8 cellular contexts compared by ENCODE assay signal in genomic region chr1:36576118-36576517, GRCh38.
A peak's percentile ranks its signal among the peaks of the same experiment; 100 is the strongest.
DNase-seq lines count a peak whose midpoint lies in the region; ATAC-seq and TF ChIP-seq lines count a peak whose summit lies in the region.

No MANE protein-coding gene starts in this region.

- no peaks in the 10 kb centered on the region for H3K9me3 Mint-ChIP-seq in CD8-positive, alpha-beta memory T cell
- H3K9me3 Mint-ChIP-seq in activated T-helper 17 cell treated with anti-CD3 and anti-CD28 coated beads, Interleukin-2, amount 50 U/mL, for 72 hours = no peaks in the 10 kb centered on the region
- H3K9me3 Mint-ChIP-seq in glutamatergic neuron (ENCODE audit: unreplicated experiment) = peaks cover 21% of the 10 kb centered on the region

- no peak overlapping the region for H3K4me3 ChIP-seq in CD8-positive, alpha-beta memory T cell (ENCODE audit: low read length)
- no peak overlapping the region for H3K4me3 ChIP-seq in prostate gland

- no peak overlapping the region for H3K4me3 Mint-ChIP-seq in CD8-positive, alpha-beta memory T cell
- no peak overlapping the region for H3K4me3 Mint-ChIP-seq in activated T-helper 17 cell treated with anti-CD3 and anti-CD28 coated beads, Interleukin-2, amount 50 U/mL, for 72 hours
- H3K4me3 Mint-ChIP-seq in glutamatergic neuron (ENCODE audit: unreplicated experiment) = no peak overlapping the region

- intact Hi-C loops in prostate gland (cut with DNase I) = loop anchor here (2.0 kb wide), 1 partner anchor 859 kb away; no protein-coding TSS in a partner anchor

- H3K36me3 ChIP-seq in CD8-positive, alpha-beta memory T cell (ENCODE audit: insufficient read depth, low read length) = no peaks in the 10 kb centered on the region
- no peaks in the 10 kb centered on the region for H3K36me3 ChIP-seq in prostate gland

- no peaks in the 10 kb centered on the region for H3K27me3 ChIP-seq in CD8-positive, alpha-beta memory T cell (ENCODE audit: insufficient read depth, low read length, poor library complexity, severe bottlenecking)
- H3K27me3 ChIP-seq in prostate gland (replicated peaks; ENCODE audit: insufficient read depth) = peaks cover 4% of the 10 kb centered on the region

- H3K36me3 Mint-ChIP-seq in CD8-positive, alpha-beta memory T cell = no peaks in the 10 kb centered on the region
- no peaks in the 10 kb centered on the region for H3K36me3 Mint-ChIP-seq in activated T-helper 17 cell treated with anti-CD3 and anti-CD28 coated beads, Interleukin-2, amount 50 U/mL, for 72 hours (ENCODE audit: low read depth)
- peaks cover 5% of the 10 kb centered on the region for H3K36me3 Mint-ChIP-seq in glutamatergic neuron (ENCODE audit: unreplicated experiment)

- TF ChIP-seq CTCF in glutamatergic neuron (IDR thresholded peaks at IDR 0.05; ENCODE audit: partially characterized antibody, unreplicated experiment) (peak; percentile 73), prostate gland (IDR thresholded peaks at IDR 0.05) (peak; percentile 18 to 59 (median 51))

- H3K4me1 ChIP-seq in CD8-positive, alpha-beta memory T cell (ENCODE audit: insufficient read depth, low read length) = no peaks in the 10 kb centered on the region
- no peaks in the 10 kb centered on the region for H3K4me1 ChIP-seq in prostate gland (replicated peaks)

- H3K27ac ChIP-seq in CD8-positive, alpha-beta memory T cell (ENCODE audit: low read depth, low read length) = no peak overlapping the region
- H3K27ac ChIP-seq in prostate gland = no peak overlapping the region

- DNase-seq in CD8-positive, alpha-beta memory T cell = peak; percentile 13 to 52 (median 37)
- DNase-seq in HK-2 (ENCODE audit: unreplicated experiment) = peak; percentile 57
- peak; percentile 3 for DNase-seq in OCI-M2 (lab: John Stamatoyannopoulos, UW; ENCODE audit: unreplicated experiment)
- peak; percentile 92 for DNase-seq in glutamatergic neuron
- DNase-seq in prostate gland (ENCODE audit: low spot score) = no peak
- no peak for DNase-seq in mesenteric fat pad (ENCODE audit: low spot score)

- H3K4me1 Mint-ChIP-seq in CD8-positive, alpha-beta memory T cell = no peaks in the 10 kb centered on the region
- H3K4me1 Mint-ChIP-seq in activated T-helper 17 cell treated with anti-CD3 and anti-CD28 coated beads, Interleukin-2, amount 50 U/mL, for 72 hours = no peaks in the 10 kb centered on the region
- H3K4me1 Mint-ChIP-seq in glutamatergic neuron (ENCODE audit: low read depth, unreplicated experiment) = peaks cover 46% of the 10 kb centered on the region

- WGBS in prostate gland = 1% methylated on average over 7 of the region's 7 CpGs

- TF ChIP-seq POLR2A in prostate gland (IDR thresholded peaks at IDR 0.05) = no peak

- peaks cover 27 to 41% of the 10 kb centered on the region in 2 donors for H3K27me3 Mint-ChIP-seq in CD8-positive, alpha-beta memory T cell
- peaks cover 35% of the 10 kb centered on the region for H3K27me3 Mint-ChIP-seq in activated T-helper 17 cell treated with anti-CD3 and anti-CD28 coated beads, Interleukin-2, amount 50 U/mL, for 72 hours
- peaks cover 17% of the 10 kb centered on the region for H3K27me3 Mint-ChIP-seq in glutamatergic neuron (ENCODE audit: unreplicated experiment)

- CTCF ChIA-PET in CD8-positive, alpha-beta memory T cell (lab: Charles Lee) = interaction anchor here (0.8 to 2.3 kb wide), 4 partner anchors 10 to 858 kb away, joined by 3 to 10 read pairs (median 6); no protein-coding TSS in a partner anchor

- peak overlapping the region in 2 of 8 donors; percentile 3 to 47 for H3K27ac Mint-ChIP-seq in CD8-positive, alpha-beta memory T cell
- no peak overlapping the region for H3K27ac Mint-ChIP-seq in activated T-helper 17 cell treated with anti-CD3 and anti-CD28 coated beads, Interleukin-2, amount 50 U/mL, for 72 hours
- H3K27ac Mint-ChIP-seq in glutamatergic neuron (ENCODE audit: unreplicated experiment) = peak overlapping the region; percentile 62

- H3K9me3 ChIP-seq in CD8-positive, alpha-beta memory T cell (ENCODE audit: low read length) = no peaks in the 10 kb centered on the region
- no peaks in the 10 kb centered on the region for H3K9me3 ChIP-seq in prostate gland

- POLR2A ChIA-PET in CD8-positive, alpha-beta memory T cell (lab: Charles Lee) = no interaction called here

- peak; percentile 59 for ATAC-seq in activated T-helper 17 cell treated with anti-CD3 and anti-CD28 coated beads, Interleukin-2, amount 50 U/mL, for 72 hours (replicated peaks)
- ATAC-seq in HG03442 (IDR thresholded peaks at IDR 0.05; ENCODE audit: unreplicated experiment) = no peak

Comparison
In these comparisons a context has a peak if more than half of its experiments do, and no peak if none do; other contexts are left out.
1. DNase-seq: peak in CD8-positive, alpha-beta memory T cell (5 of 5), HK-2 (single experiment), OCI-M2 (single experiment) and glutamatergic neuron (single experiment); none in prostate gland (single experiment) and mesenteric fat pad (single experiment).